Comparison of ENCODE assay signal across 8 cellular contexts in the genomic region with DNA sequence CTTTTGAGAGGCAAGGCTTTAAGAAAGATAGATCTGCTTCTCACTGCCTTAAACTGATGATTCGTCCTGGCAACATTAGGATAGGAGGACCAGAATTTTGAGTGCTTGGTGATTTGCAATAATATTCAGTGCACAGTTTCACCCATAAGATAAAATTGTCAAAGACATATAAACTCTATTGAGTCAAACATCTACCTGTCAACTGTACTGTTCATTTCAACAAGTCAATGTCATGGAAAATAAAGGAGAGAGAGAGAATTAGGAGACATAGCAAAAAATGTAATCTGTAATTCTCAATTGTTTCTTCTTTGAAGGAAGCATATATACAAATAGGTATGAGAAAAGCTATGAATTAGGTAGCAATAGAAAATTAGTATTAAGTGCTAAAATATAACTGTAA.
"Had no signal": no experiment of that assay in that cellular context is flagged by ENCODE, and none has a peak within 500 bp of the region (broad histone marks: within the 10 kb centered on the region; RNA-seq: fewer than 3 reads in every experiment).

No MANE protein-coding gene starts in this region.

- DNase-seq: IMR-90, KBM-7, KG1 had no signal

- H3K4me2 ChIP-seq: KMS-11 had no signal

- H3K9ac ChIP-seq: KMS-11 had no signal

- H3K27ac ChIP-seq: HL-60, KMS-11 had no signal

- ATAC-seq: HepG2, K562 had no signal

- FAIRE-seq: HepG2, HTR-8/SVneo, K562 had no signal

- H3K4me3 ChIP-seq: K562 had no signal
